ENCODE assay signal across 8 cellular contexts in genomic region chr3:71397046-71397445, GRCh38.
DNase-seq lines count a peak whose midpoint lies in the region; ATAC-seq lines count a peak whose summit lies in the region.
"Had no signal": no experiment of that assay in that cellular context is flagged by ENCODE, and none has a peak within 500 bp of the region (broad histone marks: within the 10 kb centered on the region; RNA-seq: fewer than 3 reads in every experiment).

No MANE protein-coding gene starts in this region.

- H3K36me3 Mint-ChIP-seq in IgD-negative memory B cell = no peaks in the 10 kb centered on the region
- no peaks in the 10 kb centered on the region for H3K36me3 Mint-ChIP-seq in activated CD4-positive, alpha-beta T cell treated with anti-CD3 and anti-CD28 coated beads, Interleukin-2, amount 10 ng/mL, durations not matched to agents 24 days and 14 days (ENCODE audit: low read depth)

- WGBS in aorta, 2 donors = 21 to 25% methylated on average over 5 of the region's 5 CpGs

- H3K27ac ChIP-seq in aorta (ENCODE audit: low read depth in 1 of 2, low read length in 2 of 2) = no peak overlapping the region

- H3K36me3 ChIP-seq in aorta (ENCODE audit: control insufficient read depth in 1 of 2, insufficient read depth in 2 of 2, low read length in 1 of 2) = no peaks in the 10 kb centered on the region
- no peaks in the 10 kb centered on the region for H3K36me3 ChIP-seq in MG63

- H3K4me3 ChIP-seq in aorta (ENCODE audit: low read length in 2 of 2) (no peak overlapping the region), MG63 (no peak overlapping the region)

- H3K4me3 Mint-ChIP-seq in IgD-negative memory B cell = no peak overlapping the region
- H3K4me3 Mint-ChIP-seq in activated CD4-positive, alpha-beta T cell treated with anti-CD3 and anti-CD28 coated beads, Interleukin-2, amount 10 ng/mL, durations not matched to agents 24 days and 14 days = no peak overlapping the region
- H3K4me3 Mint-ChIP-seq: T-helper 1 cell treated with Interleukin-12 subunit alpha and Interleukin-12 subunit beta and Interleukin-4 antibody, amounts not matched to agents 30 μg/mL and 1 μg/mL, for 36 hours had no signal

- H3K9me3 ChIP-seq in aorta (ENCODE audit: control insufficient read depth, low read length) = no peaks in the 10 kb centered on the region
- no peaks in the 10 kb centered on the region for H3K9me3 ChIP-seq in MG63

- ATAC-seq in left colon (peak; percentile 55), aorta (ENCODE audit: low FRiP score) (peak; percentile 75)

- no peaks in the 10 kb centered on the region for H3K9me3 Mint-ChIP-seq in IgD-negative memory B cell
- no peaks in the 10 kb centered on the region for H3K9me3 Mint-ChIP-seq in activated CD4-positive, alpha-beta T cell treated with anti-CD3 and anti-CD28 coated beads, Interleukin-2, amount 10 ng/mL, durations not matched to agents 24 days and 14 days
- H3K9me3 Mint-ChIP-seq: T-helper 1 cell treated with Interleukin-12 subunit alpha and Interleukin-12 subunit beta and Interleukin-4 antibody, amounts not matched to agents 30 μg/mL and 1 μg/mL, for 36 hours had no signal

- H3K27me3 ChIP-seq in aorta (ENCODE audit: control insufficient read depth in 1 of 2, insufficient read depth in 2 of 2, low read length in 1 of 2) = no peaks in the 10 kb centered on the region
- no peaks in the 10 kb centered on the region for H3K27me3 ChIP-seq in MG63

- peaks cover 6% of the 10 kb centered on the region for H3K27me3 Mint-ChIP-seq in IgD-negative memory B cell
- H3K27me3 Mint-ChIP-seq in activated CD4-positive, alpha-beta T cell treated with anti-CD3 and anti-CD28 coated beads, Interleukin-2, amount 10 ng/mL, durations not matched to agents 24 days and 14 days = peaks cover 35% of the 10 kb centered on the region

- intact Hi-C loops in left colon (cut with DNase I, micrococcal nuclease) (loop anchor here in 1 of 2 donors (10.0 kb wide), 1 partner anchor 178 kb away; no protein-coding TSS in a partner anchor), aorta (cut with DNase I) (loop anchor here (5.0 to 10.0 kb wide), 2 partner anchors 185 to 188 kb away; partner anchors contain the start of gene FOXP1 (in 2 of the 2))
- intact Hi-C loops in activated CD4-positive, alpha-beta T cell treated with anti-CD3 and anti-CD28 coated beads, Interleukin-2, amount 10 ng/mL, durations not matched to agents 24 days and 14 days (cut with micrococcal nuclease) = loop anchor here (10.0 kb wide), 1 partner anchor 98 kb away; no protein-coding TSS in a partner anchor

- peaks cover 10 to 47% (median 37%) of the 10 kb centered on the region in 3 donors for H3K4me1 Mint-ChIP-seq in IgD-negative memory B cell
- H3K4me1 Mint-ChIP-seq in activated CD4-positive, alpha-beta T cell treated with anti-CD3 and anti-CD28 coated beads, Interleukin-2, amount 10 ng/mL, durations not matched to agents 24 days and 14 days = peaks cover 22% of the 10 kb centered on the region

- H3K27ac Mint-ChIP-seq in IgD-negative memory B cell = peak overlapping the region in 2 of 3 donors; percentile 10 to 18
- no peak overlapping the region for H3K27ac Mint-ChIP-seq in activated CD4-positive, alpha-beta T cell treated with anti-CD3 and anti-CD28 coated beads, Interleukin-2, amount 10 ng/mL, durations not matched to agents 24 days and 14 days
- H3K27ac Mint-ChIP-seq: T-helper 1 cell treated with Interleukin-12 subunit alpha and Interleukin-12 subunit beta and Interleukin-4 antibody, amounts not matched to agents 30 μg/mL and 1 μg/mL, for 36 hours had no signal

- DNase-seq in DMS114 treated with DMSO at 0.1 percent for 48 hours (lab: John Stamatoyannopoulos, UW; ENCODE audit: unreplicated experiment) (peak; percentile 1), amniotic epithelial cell (ENCODE audit: low read depth) (peak; percentile 54), left colon (peak in 1 of 2 donors; percentile 50), aorta (no peak), MG63 (no peak)
- no peak for DNase-seq in activated CD4-positive, alpha-beta T cell treated with anti-CD3 and anti-CD28 coated beads, Interleukin-2, amount 10 ng/mL, durations not matched to agents 24 days and 14 days

- H3K4me1 ChIP-seq in aorta (ENCODE audit: control insufficient read depth in 1 of 2, insufficient read depth in 2 of 2, low read length in 2 of 2) = peaks cover 0 to 3% of the 10 kb centered on the region in 2 donors

Comparison
In these comparisons a context has a peak if more than half of its experiments do, and no peak if none do; other contexts are left out.
1. DNase-seq: peak in DMS114 treated with DMSO at 0.1 percent for 48 hours (single experiment) and amniotic epithelial cell (single experiment); none in aorta (0 of 2), MG63 (single experiment) and activated CD4-positive, alpha-beta T cell treated with anti-CD3 and anti-CD28 coated beads, Interleukin-2, amount 10 ng/mL, durations not matched to agents 24 days and 14 days (single experiment).